In genomic region chr17:64660195-64661040, GRCh38 we compare ENCODE assay signal across 8 cellular contexts. TPM values are rescaled to one million over a fixed set of nuclear protein-coding genes. Genes with fewer than 3 reads are reported as not detected.
DNase-seq lines count a peak whose midpoint lies in the region; ATAC-seq, FAIRE-seq and TF ChIP-seq lines count a peak whose summit lies in the region.
"Not testable (repeated sequence)": the region's sequence is repeated elsewhere in the genome, so short reads cannot be mapped to it uniquely, and the experiment has no call there.

No MANE protein-coding gene starts in this region.

- H3K4me1 Mint-ChIP-seq in MCF 10A (ENCODE audit: insufficient read depth, unreplicated experiment) (peaks cover 29% of the 10 kb centered on the region), mesothelial cell of epicardium (peaks cover 27% of the 10 kb centered on the region)

- peaks cover 22% of the 10 kb centered on the region for H3K36me3 Mint-ChIP-seq in MCF 10A (ENCODE audit: insufficient read depth, unreplicated experiment)
- H3K36me3 Mint-ChIP-seq in mesothelial cell of epicardium, result not testable (repeated sequence)

- H3K4me3 ChIP-seq in A549, result peak overlapping the region; percentile 92
- H3K4me3 ChIP-seq in WERI-Rb-1 (ENCODE audit: low read depth, low read length), result peak overlapping the region; percentile 97
- H3K4me3 ChIP-seq in skeletal muscle satellite cell (ENCODE audit: low read length), result peak overlapping the region; percentile 97

- H3K27me3 Mint-ChIP-seq in MCF 10A (ENCODE audit: insufficient read depth, unreplicated experiment); mesothelial cell of epicardium (ENCODE audit: low read depth): not testable (repeated sequence)

- BruUV-seq in MCF 10A (replicated peaks; lab: Mats Ljungman, UMichigan), result TSS peak; percentile 26

- peak overlapping the region; percentile 92 to 94 for H3K27ac ChIP-seq in A549
- not testable (repeated sequence) for H3K27ac ChIP-seq in WERI-Rb-1

- FAIRE-seq in A549 (lab: Jason Lieb, UNC), result not testable (repeated sequence)
- peak; percentile 61 for FAIRE-seq in H54 (lab: Jason Lieb, UNC)

- 3% methylated on average over 13 of the region's 13 CpGs for WGBS in A549 (ENCODE audit: missing lambda C conversion rate)

- not testable (repeated sequence) for H3K9me3 Mint-ChIP-seq in MCF 10A (ENCODE audit: unreplicated experiment); mesothelial cell of epicardium

- not testable (repeated sequence) for H3K9me3 ChIP-seq in A549; WERI-Rb-1 (ENCODE audit: severe bottlenecking); skeletal muscle satellite cell (replicated peaks; ENCODE audit: low read length)

- not testable (repeated sequence) for TF ChIP-seq RAD21 in A549 (conservative IDR thresholded peaks at IDR 0.05 in 1 of 2, IDR thresholded peaks at IDR 0.05 in 1 of 2)

- TF ChIP-seq POLR2A in A549 (IDR thresholded peaks at IDR 0.05; ENCODE audit: low read length); H54 (IDR thresholded peaks at IDR 0.05; ENCODE audit: low read depth, low read length): not testable (repeated sequence)

- H3K4me2 ChIP-seq in A549, result peak overlapping the region; percentile 75
- peak overlapping the region; percentile 82 for H3K4me2 ChIP-seq in skeletal muscle satellite cell (ENCODE audit: low read length)

- peaks cover 54% of the 10 kb centered on the region for H3K4me1 ChIP-seq in A549
- peaks cover 36% of the 10 kb centered on the region for H3K4me1 ChIP-seq in skeletal muscle satellite cell (ENCODE audit: control insufficient read depth, insufficient read depth, low read length)

- not testable (repeated sequence) for H3K36me3 ChIP-seq in WERI-Rb-1
- H3K36me3 ChIP-seq in skeletal muscle satellite cell (ENCODE audit: insufficient read depth, low read length), result peaks cover 20% of the 10 kb centered on the region

- peak overlapping the region; percentile 97 for H3K9ac ChIP-seq in skeletal muscle satellite cell (ENCODE audit: low read depth, low read length)

- ATAC-seq in A549, result peak in 1 of 2 experiments; percentile 39; a peak in 3 of 6 replicates

- not testable (repeated sequence) for H3K27me3 ChIP-seq in WERI-Rb-1 (ENCODE audit: insufficient read depth, low read depth, severe bottlenecking); skeletal muscle satellite cell (ENCODE audit: control insufficient read depth, insufficient read depth, low read length)

- intact Hi-C loops in MCF 10A (cut with micrococcal nuclease), result loop anchor here (2.0 to 10.0 kb wide), 3 partner anchors 47 to 114 kb away; no protein-coding TSS in a partner anchor

- peak overlapping the region; percentile 97 for H3K27ac Mint-ChIP-seq in MCF 10A (ENCODE audit: low read depth, unreplicated experiment)
- peak overlapping the region; percentile 94 for H3K27ac Mint-ChIP-seq in mesothelial cell of epicardium

- peak; percentile 61 to 69 for DNase-seq in A549 (ENCODE audit: low read depth in 1 of 2, low spot score in 1 of 2)
- DNase-seq in H54 (ENCODE audit: insufficient read length, low spot score); WERI-Rb-1; mesothelial cell of epicardium (ENCODE audit: low spot score in 2 of 2, unreplicated experiment in 2 of 2): not testable (repeated sequence)
- DNase-seq in NCI-H524 (lab: John Stamatoyannopoulos, UW), result peak; percentile 5 to 39
- peak; percentile 58 for DNase-seq in MCF 10A (ENCODE audit: unreplicated experiment)
- peak; percentile 75 for DNase-seq in glomerular visceral epithelial cell (ENCODE audit: extremely low spot score)

- POLR2A ChIA-PET in A549 (lab: Yijun Ruan, JAX), result interaction anchor here (2.7 kb wide), 1 partner anchor 154 kb away, joined by 20 read pairs; the partner anchor contains the start of genes CEP95 and DDX5
- POLR2A ChIA-PET in MCF 10A (lab: Yijun Ruan, JAX), result interaction anchor here (0.6 to 14.0 kb wide), 5 partner anchors 9 to 155 kb away, joined by 3 to 143 read pairs (median 4); partner anchors contain the start of genes CEP95 and DDX5

- CTCF ChIA-PET in A549 (lab: Yijun Ruan, JAX), result interaction anchor here (0.5 kb wide), 1 partner anchor 12 kb away, joined by 3 read pairs; no protein-coding TSS in a partner anchor
- CTCF ChIA-PET in MCF 10A (lab: Yijun Ruan, JAX), result not testable (repeated sequence)

- H3K4me3 Mint-ChIP-seq in MCF 10A (ENCODE audit: unreplicated experiment) (peak overlapping the region; percentile 99), mesothelial cell of epicardium (peak overlapping the region; percentile 99)

- not testable (repeated sequence) for TF ChIP-seq CTCF in A549 (IDR thresholded peaks at IDR 0.05); WERI-Rb-1 (IDR thresholded peaks at IDR 0.05; ENCODE audit: low read depth, low read length); MCF 10A (IDR thresholded peaks at IDR 0.05; ENCODE audit: unreplicated experiment); mesothelial cell of epicardium (IDR thresholded peaks at IDR 0.05; ENCODE audit: unreplicated experiment)

- not testable (repeated sequence) for TF ChIP-seq EP300 in A549 (IDR thresholded peaks at IDR 0.05)

TF ChIP-seq in A549, 52 proteins besides CTCF, POLR2A, EP300 and RAD21:
- peak; percentile 63 for TF ChIP-seq MAFK (IDR thresholded peaks at IDR 0.05; ENCODE audit: partially characterized antibody)

RNA-seq across cellular contexts. Expression of gene SMURF2, which starts 1.7 kb away (rescaled TPM):
- polyA plus RNA-seq in A549 (2011; rRNA removed), result 26.3 and 29.1 TPM in 2 replicates
- 8.3 and 8.9 TPM in 2 replicates for polyA plus RNA-seq in A549 (2012; cell fraction: cytosol; rRNA removed)
- polyA plus RNA-seq in A549 (2012; cell fraction: nucleus; rRNA removed), result 7.0 and 11.0 TPM in 2 replicates
- 16.7 to 21.1 TPM (median 17.6 TPM) in 3 replicates for polyA plus RNA-seq in A549 (2017; fragmentation: RNase III; extraction: RNeasy Plus Mini Kit Qiagen cat#74134 plus additional on column Dnase treatment)
- polyA minus RNA-seq in A549 (2011; rRNA and poly(A)+ RNA removed), result 33.6 and 34.0 TPM in 2 replicates
- 49.2 and 55.8 TPM in 2 replicates for total RNA-seq in MCF 10A (2022)
- 39.9 to 41.2 TPM (median 40.1 TPM) in 3 replicates for total RNA-seq in mesothelial cell of epicardium
- total RNA-seq in skeletal muscle satellite cell (2012; rRNA removed), result 96.6 and 129 TPM in 2 replicates
